Comparison of ENCODE assay signal across 12 cellular contexts in the genomic region with DNA sequence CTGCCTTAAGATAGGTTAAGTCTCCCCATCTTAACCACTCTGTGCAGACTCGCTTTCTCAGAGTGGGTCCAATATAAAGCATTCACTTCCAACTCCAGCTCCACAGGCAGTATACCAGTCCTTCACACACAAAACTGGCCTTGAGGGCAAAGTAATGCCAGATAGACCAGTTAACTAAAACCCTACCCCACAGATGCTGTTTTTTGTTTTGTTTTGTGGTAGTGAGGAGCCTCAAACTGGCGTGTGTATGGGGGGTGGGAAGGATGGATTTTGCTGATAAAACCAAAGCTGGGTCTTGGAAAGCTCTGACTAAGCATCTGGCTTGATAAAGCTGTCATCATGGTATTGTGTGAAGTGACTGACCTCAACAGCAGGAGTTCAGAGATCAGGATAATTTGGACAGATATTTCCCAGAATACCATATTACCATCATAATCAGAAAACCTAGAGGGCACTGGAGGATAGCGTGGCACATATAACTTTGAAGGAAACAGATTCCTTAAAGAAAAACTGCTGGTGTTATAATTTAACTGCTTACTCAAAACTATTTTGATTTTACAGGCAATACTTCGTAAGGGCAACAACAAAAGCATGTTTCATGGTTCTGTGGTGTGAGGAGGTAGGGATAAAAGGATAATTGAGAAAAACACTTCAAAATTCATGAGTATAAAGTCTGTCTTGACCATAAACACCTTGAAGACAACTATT. TPM values are rescaled to one million over a fixed set of nuclear protein-coding genes. Genes with fewer than 3 reads are reported as not detected.
DNase-seq lines count a peak whose midpoint lies in the region; ATAC-seq and TF ChIP-seq lines count a peak whose summit lies in the region.
"Had no signal": no experiment of that assay in that cellular context is flagged by ENCODE, and none has a peak within 500 bp of the region (broad histone marks: within the 10 kb centered on the region; RNA-seq: fewer than 3 reads in every experiment).

No MANE protein-coding gene starts in this region.

- H3K36me3 ChIP-seq in CD8-positive, alpha-beta memory T cell (ENCODE audit: insufficient read depth, low read length), result no peaks in the 10 kb centered on the region
- H3K36me3 ChIP-seq: adrenal gland had no signal

- no peaks in the 10 kb centered on the region for H3K9me3 ChIP-seq in CD8-positive, alpha-beta memory T cell (ENCODE audit: low read length)
- H3K9me3 ChIP-seq: adrenal gland; BLaER1 treated with 17β-estradiol and CSF1 and Interleukin-3, amounts not matched to agents 10 nM and 100 nM had no signal

- DNase-seq in EH (ENCODE audit: low read depth) (peak; percentile 59), T-cell (no peak), fibroblast of the aortic adventitia (ENCODE audit: low read depth) (peak; percentile 71), nephron progenitor cell (no peak), HEK293T (ENCODE audit: extremely low spot score) (no peak), HPDE6-E6E7 (ENCODE audit: extremely low spot score) (no peak)
- no peak for DNase-seq in CD8-positive, alpha-beta memory T cell
- DNase-seq: NCI-H1092 treated with DMSO at 0.1 percent for 48 hours, trophoblast cell had no signal

- no peak overlapping the region for H3K27ac ChIP-seq in CD8-positive, alpha-beta memory T cell (ENCODE audit: low read depth, low read length)
- H3K27ac ChIP-seq: BLaER1 treated with 17β-estradiol and CSF1 and Interleukin-3, amounts not matched to agents 10 nM and 100 nM had no signal

- H3K4me1 ChIP-seq in CD8-positive, alpha-beta memory T cell (ENCODE audit: insufficient read depth, low read length), result peaks cover 10% of the 10 kb centered on the region

- no peaks in the 10 kb centered on the region for H3K27me3 ChIP-seq in CD8-positive, alpha-beta memory T cell (ENCODE audit: insufficient read depth, low read length, poor library complexity, severe bottlenecking)
- H3K27me3 ChIP-seq: adrenal gland; BLaER1 treated with 17β-estradiol and CSF1 and Interleukin-3, amounts not matched to agents 10 nM and 100 nM had no signal

- CTCF ChIA-PET in T-cell (lab: Charles Lee), result no interaction called here
- CTCF ChIA-PET in CD8-positive, alpha-beta memory T cell (lab: Charles Lee), result no interaction called here
- CTCF ChIA-PET in HEK293T (lab: Yijun Ruan, JAX), result interaction anchor here (0.5 kb wide), 1 partner anchor 21 kb away, joined by 7 read pairs; no protein-coding TSS in a partner anchor

- ATAC-seq in T-cell (replicated peaks in 1 of 4) (no peak), GM21447 (IDR thresholded peaks at IDR 0.05; ENCODE audit: unreplicated experiment) (no peak)

- H3K27me3 Mint-ChIP-seq in T-cell (no peaks in the 10 kb centered on the region), nephron progenitor cell (ENCODE audit: low read depth, poor library complexity) (peaks cover 5% of the 10 kb centered on the region)
- no peaks in the 10 kb centered on the region for H3K27me3 Mint-ChIP-seq in CD8-positive, alpha-beta memory T cell

- H3K4me3 Mint-ChIP-seq in T-cell, result no peak overlapping the region
- no peak overlapping the region for H3K4me3 Mint-ChIP-seq in nephron progenitor cell
- no peak overlapping the region for H3K4me3 Mint-ChIP-seq in CD8-positive, alpha-beta memory T cell

- H3K4me1 Mint-ChIP-seq in T-cell (peaks cover 29 to 36% (median 31%) of the 10 kb centered on the region in 3 donors), nephron progenitor cell (peaks cover 13% of the 10 kb centered on the region)
- H3K4me1 Mint-ChIP-seq in CD8-positive, alpha-beta memory T cell, result peaks cover 21 to 40% (median 32%) of the 10 kb centered on the region in 3 donors

- peak overlapping the region; percentile 14 to 59 for H3K27ac Mint-ChIP-seq in T-cell
- H3K27ac Mint-ChIP-seq in nephron progenitor cell, result peak overlapping the region; percentile 52
- peak overlapping the region in 3 of 8 donors; percentile 13 to 59 (median 19) for H3K27ac Mint-ChIP-seq in CD8-positive, alpha-beta memory T cell

- POLR2A ChIA-PET in T-cell (lab: Charles Lee) (no interaction called here), HEK293T (lab: Yijun Ruan, JAX) (interaction anchor here (1.3 kb wide), 1 partner anchor 86 kb away, joined by 4 read pairs; a partner anchor contains a TSS)
- POLR2A ChIA-PET in CD8-positive, alpha-beta memory T cell (lab: Charles Lee), result no interaction called here

- peaks cover 5% of the 10 kb centered on the region for H3K36me3 Mint-ChIP-seq in T-cell
- peaks cover 23% of the 10 kb centered on the region for H3K36me3 Mint-ChIP-seq in nephron progenitor cell (ENCODE audit: low read depth)
- peaks cover 0 to 18% (median 8%) of the 10 kb centered on the region in 3 donors for H3K36me3 Mint-ChIP-seq in CD8-positive, alpha-beta memory T cell

- no peak overlapping the region for H3K4me3 ChIP-seq in fibroblast of the aortic adventitia (ENCODE audit: low read depth, low read length)
- H3K4me3 ChIP-seq in CD8-positive, alpha-beta memory T cell (ENCODE audit: low read length), result no peak overlapping the region
- H3K4me3 ChIP-seq: adrenal gland; BLaER1 treated with 17β-estradiol and CSF1 and Interleukin-3, amounts not matched to agents 10 nM and 100 nM had no signal

- TF ChIP-seq CTCF in fibroblast of the aortic adventitia (IDR thresholded peaks at IDR 0.05; ENCODE audit: insufficient read depth, low read length), result no peak
- TF ChIP-seq CTCF in nephron progenitor cell (IDR thresholded peaks at IDR 0.05), result no peak

- no peaks in the 10 kb centered on the region for H3K9me3 Mint-ChIP-seq in T-cell
- H3K9me3 Mint-ChIP-seq in nephron progenitor cell, result no peaks in the 10 kb centered on the region
- H3K9me3 Mint-ChIP-seq in CD8-positive, alpha-beta memory T cell, result no peaks in the 10 kb centered on the region

TF ChIP-seq in HEK293T, 16 proteins besides CTCF, POLR2A, EP300 and RAD21:
- TF ChIP-seq LEF1 (IDR thresholded peaks at IDR 0.05; ENCODE audit: borderline replicate concordance) (no peak), TARDBP (IDR thresholded peaks at IDR 0.05) (no peak), FOXM1 (IDR thresholded peaks at IDR 0.05; ENCODE audit: borderline replicate concordance) (no peak), BHLHE40 (IDR thresholded peaks at IDR 0.05; ENCODE audit: borderline replicate concordance) (no peak), HDGF (IDR thresholded peaks at IDR 0.05; ENCODE audit: borderline replicate concordance) (no peak), NFRKB (IDR thresholded peaks at IDR 0.05) (no peak), FOXK2 (IDR thresholded peaks at IDR 0.05) (no peak), L3MBTL2 (conservative IDR thresholded peaks at IDR 0.05) (no peak), ZNF384 (IDR thresholded peaks at IDR 0.05) (no peak), ELF4 (IDR thresholded peaks at IDR 0.05) (no peak), CTBP1 (IDR thresholded peaks at IDR 0.05; ENCODE audit: borderline replicate concordance) (no peak), SP1 (IDR thresholded peaks at IDR 0.05) (no peak), SUZ12 (IDR thresholded peaks at IDR 0.05) (no peak), FOXA1 (IDR thresholded peaks at IDR 0.05) (no peak), ARNT (IDR thresholded peaks at IDR 0.05) (no peak)
- TF ChIP-seq, protein P1, sequence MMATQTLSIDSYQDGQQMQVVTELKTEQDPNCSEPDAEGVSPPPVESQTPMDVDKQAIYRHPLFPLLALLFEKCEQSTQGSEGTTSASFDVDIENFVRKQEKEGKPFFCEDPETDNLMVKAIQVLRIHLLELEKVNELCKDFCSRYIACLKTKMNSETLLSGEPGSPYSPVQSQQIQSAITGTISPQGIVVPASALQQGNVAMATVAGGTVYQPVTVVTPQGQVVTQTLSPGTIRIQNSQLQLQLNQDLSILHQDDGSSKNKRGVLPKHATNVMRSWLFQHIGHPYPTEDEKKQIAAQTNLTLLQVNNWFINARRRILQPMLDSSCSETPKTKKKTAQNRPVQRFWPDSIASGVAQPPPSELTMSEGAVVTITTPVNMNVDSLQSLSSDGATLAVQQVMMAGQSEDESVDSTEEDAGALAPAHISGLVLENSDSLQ (IDR thresholded peaks at IDR 0.05), result no peak

RNA-seq across cellular contexts. Expression of a gene that starts 29.6 kb away (rescaled TPM):
- total RNA-seq in T-cell (10 to 100 TPM in 3 of 5 donors, 1 to 10 TPM in 2; 6.6 to 13.2 (median 11.3) TPM), fibroblast of the aortic adventitia (ENCODE audit: low replicate concordance) (6.7 and 7.5 TPM in 2 replicates)
- total RNA-seq in CD8-positive, alpha-beta memory T cell, result 1 to 10 TPM; 5.2 to 5.6 TPM
- 2.6 TPM for polyA plus RNA-seq in CD8-positive, alpha-beta memory T cell

RNA-seq across cellular contexts. Expression of a gene that starts 54.1 kb away (rescaled TPM):
- total RNA-seq in T-cell, result 10 to 100 TPM in 3 of 5 donors, 1 to 10 TPM in 2; 7.0 to 17.6 (median 12.3) TPM
- total RNA-seq in fibroblast of the aortic adventitia (ENCODE audit: low replicate concordance), result 2.8 and 12.1 TPM in 2 replicates
- total RNA-seq in CD8-positive, alpha-beta memory T cell, result 1 to 10 TPM; 6.8 to 7.8 TPM
- 12.7 TPM for polyA plus RNA-seq in CD8-positive, alpha-beta memory T cell

Comparison
In these comparisons a context has a peak if more than half of its experiments do, and no peak if none do; other contexts are left out.
1. DNase-seq: peak in EH (single experiment) and fibroblast of the aortic adventitia (single experiment); none in T-cell (0 of 34), nephron progenitor cell (single experiment), CD8-positive, alpha-beta memory T cell (0 of 5), HEK293T (single experiment) and HPDE6-E6E7 (single experiment).